Comparison of ENCODE assay signal across 11 cellular contexts in the genomic region with DNA sequence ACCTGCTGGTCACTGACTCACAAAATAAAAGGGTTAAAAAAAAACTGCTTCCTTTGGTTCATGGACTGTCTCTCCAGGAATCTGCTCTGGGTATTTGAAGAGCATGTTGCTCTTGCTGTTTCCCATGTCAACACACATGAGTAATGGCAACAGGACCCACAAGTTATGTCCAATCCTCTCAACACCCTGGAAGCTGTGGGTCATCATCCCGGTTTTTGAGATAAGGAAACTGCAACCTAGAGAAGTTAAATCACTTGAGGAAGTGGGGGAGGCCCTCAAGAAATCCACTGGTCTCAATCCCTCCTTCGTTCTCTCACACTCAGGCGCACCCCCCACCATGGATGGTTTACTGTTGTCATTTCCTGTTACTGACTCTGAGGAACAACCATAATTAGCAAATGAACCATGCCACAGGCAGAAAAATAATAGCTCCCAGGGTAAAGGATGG. TPM values are rescaled to one million over a fixed set of nuclear protein-coding genes. Genes with fewer than 3 reads are reported as not detected.
DNase-seq lines count a peak whose midpoint lies in the region; ATAC-seq and TF ChIP-seq lines count a peak whose summit lies in the region.
"Had no signal": no experiment of that assay in that cellular context is flagged by ENCODE, and none has a peak within 500 bp of the region (broad histone marks: within the 10 kb centered on the region; RNA-seq: fewer than 3 reads in every experiment).

No MANE protein-coding gene starts in this region.

- no peak overlapping the region for H2AFZ ChIP-seq in GM23248
- no peak overlapping the region for H2AFZ ChIP-seq in neural progenitor cell (replicated peaks)

- no peak for TF ChIP-seq CTCF in neural progenitor cell (IDR thresholded peaks at IDR 0.05)

- no peaks in the 10 kb centered on the region for H3K9me2 ChIP-seq in GM23248 (ENCODE audit: insufficient read depth)

- no peak overlapping the region for H3K4me3 Mint-ChIP-seq in neural progenitor cell
- H3K4me3 Mint-ChIP-seq: memory B cell had no signal

- H3K27me3 ChIP-seq in GM23248 (replicated peaks; ENCODE audit: insufficient read depth) (no peaks in the 10 kb centered on the region), neural progenitor cell (no peaks in the 10 kb centered on the region)
- H3K27me3 ChIP-seq: tibial artery had no signal

- peaks cover 14% of the 10 kb centered on the region for H3F3A ChIP-seq in GM23248 (ENCODE audit: insufficient read depth)
- no peaks in the 10 kb centered on the region for H3F3A ChIP-seq in neural progenitor cell (ENCODE audit: low read depth)

- H3K9ac ChIP-seq in GM23248 (no peak overlapping the region), neural progenitor cell (no peak overlapping the region)

- H3K4me1 ChIP-seq in GM23248 (ENCODE audit: insufficient read depth) (peaks cover 14% of the 10 kb centered on the region), neural progenitor cell (no peaks in the 10 kb centered on the region)
- H3K4me1 ChIP-seq: tibial artery had no signal

- no peak overlapping the region for H3K27ac Mint-ChIP-seq in neural progenitor cell
- H3K27ac Mint-ChIP-seq: memory B cell had no signal

- H3K36me3 Mint-ChIP-seq in neural progenitor cell: peaks cover 27% of the 10 kb centered on the region

- H3K4me2 ChIP-seq in GM23248 (ENCODE audit: unreplicated experiment): no peak overlapping the region
- no peak overlapping the region for H3K4me2 ChIP-seq in neural progenitor cell

- H3K79me2 ChIP-seq in GM23248 (ENCODE audit: insufficient read depth) (no peaks in the 10 kb centered on the region), neural progenitor cell (ENCODE audit: low read depth) (no peaks in the 10 kb centered on the region)

- H3K9me3 ChIP-seq in GM23248 (ENCODE audit: low read depth) (no peaks in the 10 kb centered on the region), neural progenitor cell (ENCODE audit: low read depth) (no peaks in the 10 kb centered on the region)
- H3K9me3 ChIP-seq: tibial artery had no signal

- peaks cover 17% of the 10 kb centered on the region for H3K4me1 Mint-ChIP-seq in neural progenitor cell

- in situ Hi-C loops in GM23248 (cut with MboI): no loop called here

- no peaks in the 10 kb centered on the region for H3K9me3 Mint-ChIP-seq in neural progenitor cell
- H3K9me3 Mint-ChIP-seq: memory B cell had no signal

- peaks cover 2% of the 10 kb centered on the region for H3K27me3 Mint-ChIP-seq in neural progenitor cell (ENCODE audit: insufficient read depth, low read depth)
- H3K27me3 Mint-ChIP-seq: memory B cell had no signal

- no peak overlapping the region for H3K4me3 ChIP-seq in GM23248
- no peak overlapping the region for H3K4me3 ChIP-seq in neural progenitor cell
- H3K4me3 ChIP-seq: tibial artery had no signal

- no peak for ATAC-seq in HG03139 (IDR thresholded peaks at IDR 0.05; ENCODE audit: unreplicated experiment)
- ATAC-seq in GM18861 (IDR thresholded peaks at IDR 0.05; ENCODE audit: unreplicated experiment): no peak

- WGBS in GM23248 (ENCODE audit: low coverage in 1 of 2, low lambda C conversion rate in 2 of 2, missing lambda C conversion rate in 2 of 2), 2 experiments: 24 to 37% methylated on average over 3 of the region's 3 CpGs

- no peaks in the 10 kb centered on the region for H3K36me3 ChIP-seq in GM23248 (ENCODE audit: low read depth)
- no peaks in the 10 kb centered on the region for H3K36me3 ChIP-seq in neural progenitor cell

- DNase-seq in AG08395 (ENCODE audit: low spot score) (peak; percentile 24), GM23248 (peak; percentile 80), UCSD-AML1 (lab: John Stamatoyannopoulos, UW; ENCODE audit: unreplicated experiment) (peak; percentile 49), glomerular endothelial cell (ENCODE audit: extremely low read depth, low read depth, low spot score) (peak; percentile 60), neural progenitor cell (ENCODE audit: low spot score) (no peak), NCI-H1105 (lab: John Stamatoyannopoulos, UW) (no peak)

- H4K20me1 ChIP-seq in GM23248 (ENCODE audit: insufficient read depth) (no peaks in the 10 kb centered on the region), neural progenitor cell (ENCODE audit: low read depth) (no peaks in the 10 kb centered on the region)

- H3K27ac ChIP-seq in GM23248 (peak overlapping the region; percentile 42; the same call in 1 of the 2 replicates), neural progenitor cell (no peak overlapping the region)
- H3K27ac ChIP-seq: tibial artery had no signal

RNA-seq across cellular contexts. Expression of a gene that starts 12.4 kb away (rescaled TPM):
- 69.8 and 80.3 TPM in 2 replicates for total RNA-seq in GM23248 (2014; rRNA removed; shearing (Covaris generic))
- 82.5 and 83.1 TPM in 2 replicates for polyA plus RNA-seq in GM23248 (2016; fragmentation: Nextera tagmentation; extraction: Ambion mirVana)
- total RNA-seq in glomerular endothelial cell: 77.5 and 97.0 TPM in 2 replicates
- total RNA-seq in neural progenitor cell (ENCODE audit: low replicate concordance): 5.5 and 8.5 TPM in 2 replicates
- total RNA-seq: OCI-LY7 had no signal

RNA-seq across cellular contexts. Expression of a gene that starts 54.7 kb away (rescaled TPM):
- 100 and 123 TPM in 2 replicates for total RNA-seq in GM23248 (2014; rRNA removed; shearing (Covaris generic))
- polyA plus RNA-seq in GM23248 (2016; fragmentation: Nextera tagmentation; extraction: Ambion mirVana): 279 and 290 TPM in 2 replicates
- total RNA-seq in glomerular endothelial cell (198 and 200 TPM in 2 replicates), neural progenitor cell (ENCODE audit: low replicate concordance) (73.1 and 106 TPM in 2 replicates)

Comparison
In these comparisons a context has a peak if more than half of its experiments do, and no peak if none do; other contexts are left out.
1. DNase-seq: peak in AG08395 (single experiment), GM23248 (single experiment), UCSD-AML1 (single experiment) and glomerular endothelial cell (single experiment); none in neural progenitor cell (single experiment) and NCI-H1105 (single experiment).